ENCODE assay signal across 34 cellular contexts in genomic region chr7:155931386-155932085, GRCh38.
"Had no signal": no experiment of that assay in that cellular context is flagged by ENCODE, and none has a peak within 500 bp of the region (broad histone marks: within the 10 kb centered on the region; RNA-seq: fewer than 3 reads in every experiment).

No MANE protein-coding gene starts in this region.

- FAIRE-seq: K562 had no signal

- H3K36me3 ChIP-seq: brain microvascular endothelial cell, Peyer's patch, WERI-Rb-1 had no signal

- H3K4me1 ChIP-seq: Peyer's patch had no signal

- H3K27ac ChIP-seq: brain microvascular endothelial cell, Peyer's patch, WERI-Rb-1 had no signal

- H3K27me3 ChIP-seq: Peyer's patch had no signal

- H3K4me3 ChIP-seq: K562, Peyer's patch had no signal

- H3K9me3 ChIP-seq: Peyer's patch had no signal

- ATAC-seq: activated CD4-positive, alpha-beta T cell treated with anti-CD3 and anti-CD28 coated beads for 36 hours; activated CD8-positive, alpha-beta T cell treated with anti-CD3 and anti-CD28 coated beads, Interleukin-2, amount 10 ng/mL, durations not matched to agents 7 days and 5 days; K562; PC-3; SK-N-SH treated with all-trans-retinoic acid at 6 μM for 48 hours had no signal

- DNase-seq: activated CD4-positive, alpha-beta T cell treated with anti-CD3 and anti-CD28 coated beads for 36 hours; activated CD4-positive, alpha-beta T cell treated with anti-CD3 and anti-CD28 coated beads, Interleukin-2, amount 10 ng/mL, durations not matched to agents 7 days and 5 days; activated CD4-positive, alpha-beta T cell treated with anti-CD3 and anti-CD28 coated beads, Interleukin-2, amount 50 U/mL, for 48 hours; activated CD4-positive, CD25-positive, alpha-beta regulatory T cell; activated CD8-positive, alpha-beta T cell treated with anti-CD3 and anti-CD28 coated beads, Interleukin-2, amount 10 ng/mL, durations not matched to agents 7 days and 5 days; activated naive CD4-positive, alpha-beta T cell; activated naive CD4-positive, alpha-beta T cell treated with anti-CD3 and anti-CD28 coated beads, Interleukin-2, amount 50 U/mL, for 16 hours; activated naive CD8-positive, alpha-beta T cell treated with anti-CD3 and anti-CD28 coated beads for 36 hours; activated T-cell treated with anti-CD3 and anti-CD28 coated beads, Interleukin-2, amount 50 U/mL, for 24 hours; amniotic stem cell; aorta; brain microvascular endothelial cell; central memory CD4-positive, alpha-beta T cell; IMR-90; NCI-H1092 treated with DMSO at 0.1 percent for 48 hours; NCI-H1417; NCI-H146; NCI-H187; NCI-H2029 treated with DMSO at 0.1 percent for 48 hours; NCI-H2107; NCI-H2171; NCI-H510A; NCI-H69; NCI-H82; PC-3; Peyer's patch; RPMI8226; SHP77 treated with DMSO at 0.1 percent for 48 hours; T-helper 1 cell; T-helper 2 cell; T-helper 9 cell; WERI-Rb-1 had no signal
